ENCODE assay signal across 29 cellular contexts in genomic region chr9:110900451-110900850, GRCh38.
DNase-seq lines count a peak whose midpoint lies in the region; FAIRE-seq and TF ChIP-seq lines count a peak whose summit lies in the region.
"Had no signal": no experiment of that assay in that cellular context is flagged by ENCODE, and none has a peak within 500 bp of the region (broad histone marks: within the 10 kb centered on the region; RNA-seq: fewer than 3 reads in every experiment).

No MANE protein-coding gene starts in this region.

- H3K4me1 Mint-ChIP-seq in osteocyte (ENCODE audit: unreplicated experiment): peaks cover 71% of the 10 kb centered on the region
- H3K4me1 Mint-ChIP-seq: activated CD4-positive, alpha-beta T cell treated with anti-CD3 and anti-CD28 coated beads for 36 hours; CD8-positive, alpha-beta memory T cell; T-helper 17 cell had no signal

- H2AFZ ChIP-seq in SK-N-SH (ENCODE audit: low read depth): no peak overlapping the region

- TF ChIP-seq RAD21 in SK-N-SH (IDR thresholded peaks at IDR 0.05; ENCODE audit: low read length): no peak

- H3K9me2 ChIP-seq in SK-N-SH: no peaks in the 10 kb centered on the region

- H3F3A ChIP-seq in SK-N-SH (replicated peaks; ENCODE audit: insufficient read depth): no peaks in the 10 kb centered on the region

- H3K27me3 Mint-ChIP-seq in osteocyte (ENCODE audit: unreplicated experiment): no peaks in the 10 kb centered on the region
- H3K27me3 Mint-ChIP-seq: activated T-cell treated with anti-CD3 and anti-CD28 coated beads, Interleukin-2, amount 50 U/mL, for 24 hours; CD8-positive, alpha-beta memory T cell; T-helper 17 cell; type B pancreatic cell had no signal

- H3K4me2 ChIP-seq in SK-N-SH: no peak overlapping the region

- H3K9me3 ChIP-seq in SK-N-SH: no peaks in the 10 kb centered on the region
- no peaks in the 10 kb centered on the region for H3K9me3 ChIP-seq in testis
- no peaks in the 10 kb centered on the region for H3K9me3 ChIP-seq in WERI-Rb-1 (ENCODE audit: severe bottlenecking)
- H3K9me3 ChIP-seq: gastrocnemius medialis had no signal

- no peak overlapping the region for H3K27ac ChIP-seq in SK-N-SH (ENCODE audit: low read depth in 2 of 2, low read length in 1 of 2)
- H3K27ac ChIP-seq in testis: peak overlapping the region in 1 of 2 donors; percentile 61
- no peak overlapping the region for H3K27ac ChIP-seq in WERI-Rb-1
- H3K27ac ChIP-seq: brain microvascular endothelial cell, gastrocnemius medialis had no signal

- TF ChIP-seq CTCF in SK-N-SH (IDR thresholded peaks at IDR 0.05) (no peak), osteocyte (IDR thresholded peaks at IDR 0.05) (no peak), testis (IDR thresholded peaks at IDR 0.05) (no peak), WERI-Rb-1 (IDR thresholded peaks at IDR 0.05; ENCODE audit: low read depth, low read length) (no peak)

- H3K36me3 Mint-ChIP-seq in osteocyte (ENCODE audit: unreplicated experiment): peaks cover 41% of the 10 kb centered on the region
- H3K36me3 Mint-ChIP-seq: CD8-positive, alpha-beta memory T cell had no signal

- no peak for TF ChIP-seq POLR2A in testis (IDR thresholded peaks at IDR 0.05)
- no peak for TF ChIP-seq POLR2A in H54 (IDR thresholded peaks at IDR 0.05; ENCODE audit: low read depth, low read length)

- POLR2A ChIA-PET in SK-N-SH (lab: Yijun Ruan, JAX): no interaction called here

- H3K4me3 ChIP-seq in SK-N-SH (ENCODE audit: low read depth in 2 of 2, low read length in 1 of 2) (no peak overlapping the region), testis (no peak overlapping the region), WERI-Rb-1 (ENCODE audit: low read depth, low read length) (no peak overlapping the region)
- H3K4me3 ChIP-seq: adrenal gland, gastrocnemius medialis, sigmoid colon, stomach had no signal

- peaks cover 26% of the 10 kb centered on the region for H3K9me3 Mint-ChIP-seq in osteocyte (ENCODE audit: unreplicated experiment)

- intact Hi-C loops in testis (cut with DNase I; ENCODE audit: low total_unique reads): no loop called here

- H3K4me1 ChIP-seq in SK-N-SH (ENCODE audit: control insufficient read depth in 1 of 2, insufficient read depth in 2 of 2, low read depth in 1 of 2, low read length in 1 of 2) (peaks cover 0 to 9% of the 10 kb centered on the region in 2 experiments; a peak in 2 of 4 replicates), testis (peaks cover 7% of the 10 kb centered on the region)
- H3K4me1 ChIP-seq: gastrocnemius medialis, sigmoid colon, stomach had no signal

- H3K9ac ChIP-seq in SK-N-SH: no peak overlapping the region

- no peaks in the 10 kb centered on the region for H3K79me2 ChIP-seq in SK-N-SH (ENCODE audit: insufficient read depth)

- 91% methylated on average over 1 of the region's 1 CpG for whole genome bisulfite sequencing in SK-N-SH (ENCODE audit: low lambda C conversion rate)
- 79 to 84% methylated on average over 1 of the region's 1 CpG for WGBS in testis, 2 donors

- peak overlapping the region; percentile 79 for H3K27ac Mint-ChIP-seq in osteocyte (ENCODE audit: unreplicated experiment)
- H3K27ac Mint-ChIP-seq: activated CD4-positive, alpha-beta T cell treated with anti-CD3 and anti-CD28 coated beads for 36 hours; activated T-cell treated with anti-CD3 and anti-CD28 coated beads, Interleukin-2, amount 50 U/mL, for 24 hours; CD8-positive, alpha-beta memory T cell; nephron progenitor cell; T-helper 17 cell; type B pancreatic cell had no signal

- no peaks in the 10 kb centered on the region for H3K36me3 ChIP-seq in SK-N-SH (replicated peaks in 1 of 2; ENCODE audit: control insufficient read depth in 1 of 2, insufficient read depth in 2 of 2, low read length in 1 of 2)
- no peaks in the 10 kb centered on the region for H3K36me3 ChIP-seq in testis (ENCODE audit: low read depth, missing control alignments)
- H3K36me3 ChIP-seq in WERI-Rb-1: no peaks in the 10 kb centered on the region
- H3K36me3 ChIP-seq: adrenal gland, brain microvascular endothelial cell, gastrocnemius medialis, sigmoid colon, stomach had no signal

- H3K4me3 Mint-ChIP-seq in osteocyte (ENCODE audit: unreplicated experiment): no peak overlapping the region
- H3K4me3 Mint-ChIP-seq: activated CD4-positive, alpha-beta T cell treated with anti-CD3 and anti-CD28 coated beads for 36 hours; activated T-cell treated with anti-CD3 and anti-CD28 coated beads, Interleukin-2, amount 50 U/mL, for 24 hours; CD8-positive, alpha-beta memory T cell; nephron progenitor cell; T-helper 17 cell; type B pancreatic cell had no signal

- FAIRE-seq in GM19239 (lab: Jason Lieb, UNC) (no peak), H54 (lab: Jason Lieb, UNC) (no peak)
- FAIRE-seq: A204.1, GM18507, RCC 7860 had no signal

- TF ChIP-seq EP300 in SK-N-SH (IDR thresholded peaks at IDR 0.05; ENCODE audit: borderline replicate concordance in 1 of 2, low read depth in 1 of 2, low read length in 1 of 2): no peak

- H3K27me3 ChIP-seq in SK-N-SH (ENCODE audit: insufficient read depth): no peaks in the 10 kb centered on the region
- H3K27me3 ChIP-seq in testis: no peaks in the 10 kb centered on the region
- peaks cover 87% of the 10 kb centered on the region for H3K27me3 ChIP-seq in WERI-Rb-1 (ENCODE audit: insufficient read depth, low read depth, severe bottlenecking)
- H3K27me3 ChIP-seq: adrenal gland, brain microvascular endothelial cell, gastrocnemius medialis, sigmoid colon, stomach had no signal

- H4K20me1 ChIP-seq in SK-N-SH (ENCODE audit: insufficient read depth): no peaks in the 10 kb centered on the region

- CTCF ChIA-PET in SK-N-SH (lab: Yijun Ruan, JAX): no interaction called here

- peak; percentile 42 for DNase-seq in DMS 273 (lab: John Stamatoyannopoulos, UW; ENCODE audit: unreplicated experiment)
- no peak for DNase-seq in SK-N-SH
- DNase-seq in fibroblast of gingiva (ENCODE audit: low read depth): peak; percentile 50
- DNase-seq in osteocyte (ENCODE audit: extremely low spot score, unreplicated experiment): no peak
- DNase-seq in GM19239 (ENCODE audit: insufficient read length, low spot score): no peak
- no peak for DNase-seq in testis
- no peak for DNase-seq in WERI-Rb-1
- no peak for DNase-seq in H54 (ENCODE audit: insufficient read length, low spot score)
- DNase-seq: activated CD4-positive, alpha-beta T cell treated with anti-CD3 and anti-CD28 coated beads for 36 hours; activated T-cell treated with anti-CD3 and anti-CD28 coated beads, Interleukin-2, amount 50 U/mL, for 24 hours; adrenal gland; brain microvascular endothelial cell; CD8-positive, alpha-beta memory T cell; dermis blood vessel endothelial cell; DMS53; gastrocnemius medialis; GF-D8; GOT3; KG1; left ventricle myocardium superior; NCI-H1694; nephron progenitor cell; sigmoid colon; stomach; T-helper 17 cell had no signal

TF ChIP-seq in SK-N-SH, 30 proteins besides CTCF, POLR2A, EP300 and RAD21:
- TF ChIP-seq JUND (IDR thresholded peaks at IDR 0.05) (0 out of 2 replicates have a peak, but pooled peaks have one; percentile 7), NFIC (IDR thresholded peaks at IDR 0.05; ENCODE audit: borderline replicate concordance) (peak; percentile 40; the same call in 1 of the 2 replicates), FOSL2 (IDR thresholded peaks at IDR 0.05; ENCODE audit: borderline replicate concordance, low read depth) (no peak)

Comparison
In these comparisons a context has a peak if more than half of its experiments do, and no peak if none do; other contexts are left out.
1. DNase-seq: peak in DMS 273 (single experiment) and fibroblast of gingiva (single experiment); none in SK-N-SH (single experiment), osteocyte (single experiment), GM19239 (single experiment), testis (single experiment), WERI-Rb-1 (single experiment) and H54 (single experiment).